In the genomic region with DNA sequence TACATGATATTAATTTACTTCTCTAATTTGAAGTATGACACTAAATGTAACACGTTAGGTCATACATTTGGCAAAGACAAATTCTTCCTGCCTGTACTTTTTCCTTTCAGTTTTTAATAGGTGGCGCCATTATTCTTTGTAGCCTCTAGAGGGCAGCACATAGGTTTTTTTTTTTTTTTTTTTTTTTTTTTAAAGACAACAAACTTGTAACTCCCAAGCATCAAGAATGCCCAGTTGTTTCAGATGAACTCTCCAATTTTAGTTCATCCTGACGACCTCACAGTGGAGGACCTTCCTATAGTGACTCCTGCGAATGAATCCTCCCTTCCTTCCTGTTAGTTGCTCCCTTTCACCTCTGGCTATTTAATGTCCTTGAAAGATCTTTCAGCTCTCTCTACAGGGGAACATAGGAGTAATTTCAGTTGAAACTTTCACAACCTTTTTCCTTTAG, we compare ENCODE assay signal across 8 cellular contexts.
DNase-seq lines count a peak whose midpoint lies in the region; ATAC-seq, FAIRE-seq and TF ChIP-seq lines count a peak whose summit lies in the region.

No MANE protein-coding gene starts in this region.

- no peak overlapping the region for H3K27ac Mint-ChIP-seq in neural progenitor cell

- H3K27me3 ChIP-seq in SU-DHL-6 (ENCODE audit: low read length) (no peaks in the 10 kb centered on the region), fibroblast of lung (ENCODE audit: control insufficient read depth, insufficient read depth, low read length) (no peaks in the 10 kb centered on the region), neural progenitor cell (no peaks in the 10 kb centered on the region)

- H3K4me1 Mint-ChIP-seq in neural progenitor cell, result peaks cover 23% of the 10 kb centered on the region

- H3K4me3 Mint-ChIP-seq in neural progenitor cell, result no peak overlapping the region

- no peaks in the 10 kb centered on the region for H3K36me3 Mint-ChIP-seq in neural progenitor cell

- H3K4me1 ChIP-seq in A549 (no peaks in the 10 kb centered on the region), fibroblast of lung (ENCODE audit: control insufficient read depth, extremely low read depth, insufficient read depth, low read length) (no peaks in the 10 kb centered on the region), neural progenitor cell (no peaks in the 10 kb centered on the region)

- H3K79me2 ChIP-seq in SU-DHL-6 (ENCODE audit: insufficient read depth, low read length) (no peaks in the 10 kb centered on the region), fibroblast of lung (ENCODE audit: control insufficient read depth, insufficient read depth, low read length) (no peaks in the 10 kb centered on the region), neural progenitor cell (ENCODE audit: low read depth) (no peaks in the 10 kb centered on the region)

- no peak for TF ChIP-seq POLR2A in A549 (IDR thresholded peaks at IDR 0.05; ENCODE audit: low read length)

- 4% methylated on average over 4 of the region's 4 CpGs for WGBS in A549 (ENCODE audit: missing lambda C conversion rate)

- H3K9me3 Mint-ChIP-seq in neural progenitor cell, result no peaks in the 10 kb centered on the region

- H3K27ac ChIP-seq in A549 (no peak overlapping the region), SU-DHL-6 (ENCODE audit: low read depth, low read length) (no peak overlapping the region), fibroblast of lung (ENCODE audit: insufficient read depth, low read length) (no peak overlapping the region), neural progenitor cell (no peak overlapping the region)

- H3K4me3 ChIP-seq in A549, result no peak overlapping the region
- H3K4me3 ChIP-seq in LNCaP clone FGC (ENCODE audit: low read depth, low read length), result no peak overlapping the region
- H3K4me3 ChIP-seq in SU-DHL-6 (ENCODE audit: insufficient read depth, low read length, poor library complexity, severe bottlenecking), result no peak overlapping the region
- no peak overlapping the region for H3K4me3 ChIP-seq in fibroblast of lung (replicated peaks in 1 of 4; ENCODE audit: control extremely low read depth in 1 of 4, insufficient read depth in 1 of 4, low read depth in 3 of 4, low read length in 4 of 4)
- H3K4me3 ChIP-seq in neural progenitor cell, result no peak overlapping the region

- H3K9me3 ChIP-seq in A549 (no peaks in the 10 kb centered on the region), SU-DHL-6 (ENCODE audit: insufficient read depth, low read length) (no peaks in the 10 kb centered on the region), fibroblast of lung (ENCODE audit: control insufficient read depth, insufficient read depth, low read depth, low read length) (no peaks in the 10 kb centered on the region), neural progenitor cell (ENCODE audit: low read depth) (no peaks in the 10 kb centered on the region)

- H3K36me3 ChIP-seq in SU-DHL-6 (ENCODE audit: low read length) (no peaks in the 10 kb centered on the region), fibroblast of lung (ENCODE audit: control insufficient read depth, insufficient read depth, low read length) (no peaks in the 10 kb centered on the region), neural progenitor cell (no peaks in the 10 kb centered on the region)

- ATAC-seq in A549, result peak in 1 of 2 experiments; percentile 38; a peak in 1 of 6 replicates
- ATAC-seq in GM18868 (IDR thresholded peaks at IDR 0.05; ENCODE audit: unreplicated experiment), result no peak

- peaks cover 2% of the 10 kb centered on the region for H3K27me3 Mint-ChIP-seq in neural progenitor cell (ENCODE audit: insufficient read depth, low read depth)

- H3K9ac ChIP-seq in SU-DHL-6 (ENCODE audit: low read length) (no peak overlapping the region), fibroblast of lung (ENCODE audit: insufficient read depth, low read length) (no peak overlapping the region), neural progenitor cell (no peak overlapping the region)

- no peaks in the 10 kb centered on the region for H3K9me2 ChIP-seq in SU-DHL-6 (replicated peaks; ENCODE audit: insufficient read depth, low read length)

- TF ChIP-seq RAD21 in A549 (conservative IDR thresholded peaks at IDR 0.05 in 1 of 2, IDR thresholded peaks at IDR 0.05 in 1 of 2), result peak; percentile 9 to 39; a peak in 2 of 5 replicates

- H4K20me1 ChIP-seq in SU-DHL-6 (ENCODE audit: low read depth, low read length) (no peaks in the 10 kb centered on the region), fibroblast of lung (ENCODE audit: control insufficient read depth, extremely low read depth, insufficient read depth, low read length) (no peaks in the 10 kb centered on the region), neural progenitor cell (ENCODE audit: low read depth) (no peaks in the 10 kb centered on the region)

- H2AFZ ChIP-seq in SU-DHL-6 (ENCODE audit: low read depth, low read length, severe bottlenecking), result no peak overlapping the region
- H2AFZ ChIP-seq in fibroblast of lung (ENCODE audit: low read length), result peak overlapping the region; percentile 87
- peak overlapping the region; percentile 94 for H2AFZ ChIP-seq in neural progenitor cell (replicated peaks)

- TF ChIP-seq CTCF in A549 (IDR thresholded peaks at IDR 0.05) (peak; percentile 80), GM12873 (IDR thresholded peaks at IDR 0.05; ENCODE audit: insufficient read depth, low read depth, low read length, missing control alignments) (peak; percentile 54), LNCaP clone FGC (IDR thresholded peaks at IDR 0.05; ENCODE audit: control insufficient read depth, extremely low read depth, insufficient read depth) (peak; percentile 40), SU-DHL-6 (IDR thresholded peaks at IDR 0.05; ENCODE audit: insufficient read depth, low read length, poor library complexity, severe bottlenecking) (peak; percentile 85), fibroblast of lung (conservative IDR thresholded peaks at IDR 0.05 in 1 of 2, IDR thresholded peaks at IDR 0.05 in 1 of 2; ENCODE audit: low read depth in 1 of 2, low read length in 2 of 2) (peak; percentile 44 to 60), neural progenitor cell (IDR thresholded peaks at IDR 0.05) (peak; percentile 67)

- H3K4me2 ChIP-seq in A549, result peak overlapping the region; percentile 60
- peak overlapping the region; percentile 34 for H3K4me2 ChIP-seq in SU-DHL-6 (ENCODE audit: low read depth, low read length, poor library complexity, severe bottlenecking)
- peak overlapping the region; percentile 23 for H3K4me2 ChIP-seq in fibroblast of lung (ENCODE audit: extremely low read depth, insufficient read depth, low read length)
- H3K4me2 ChIP-seq in neural progenitor cell, result peak overlapping the region; percentile 25

- CTCF ChIA-PET in A549 (lab: Yijun Ruan, JAX), result interaction anchor here (0.6 to 1.8 kb wide), 9 partner anchors 8 to 672 kb away, joined by 3 to 10 read pairs (median 3); no protein-coding TSS in a partner anchor

- POLR2A ChIA-PET in A549 (lab: Yijun Ruan, JAX), result no interaction called here

- TF ChIP-seq EP300 in A549 (IDR thresholded peaks at IDR 0.05), result no peak

- H3F3A ChIP-seq in SU-DHL-6 (ENCODE audit: insufficient read depth) (no peaks in the 10 kb centered on the region), neural progenitor cell (ENCODE audit: low read depth) (no peaks in the 10 kb centered on the region)

- no peak for FAIRE-seq in A549 (lab: Jason Lieb, UNC)

- DNase-seq in A549 (ENCODE audit: low read depth in 1 of 2, low spot score in 1 of 2) (peak; percentile 5 to 28), LNCaP clone FGC (ENCODE audit: low read depth) (no peak), fibroblast of lung (ENCODE audit: low read depth in 2 of 2) (peak; percentile 39 to 53), neural progenitor cell (ENCODE audit: low spot score) (peak; percentile 15)
- DNase-seq in stimulated activated CD4-positive, alpha-beta T cell treated with anti-CD3 and anti-CD28 coated beads, Interleukin-2, amount 100 ng/mL, for 24 hours, result no peak

TF ChIP-seq in A549, 52 proteins besides CTCF, POLR2A, EP300 and RAD21:
- TF ChIP-seq SMC3 (IDR thresholded peaks at IDR 0.05) (peak; percentile 37; the same call in 1 of the 3 replicates), GATA3 (IDR thresholded peaks at IDR 0.05; ENCODE audit: borderline replicate concordance) (no peak)

Comparison
In these comparisons a context has a peak if more than half of its experiments do, and no peak if none do; other contexts are left out.
1. DNase-seq: peak in A549 (2 of 2), fibroblast of lung (2 of 2) and neural progenitor cell (single experiment); none in LNCaP clone FGC (single experiment) and stimulated activated CD4-positive, alpha-beta T cell treated with anti-CD3 and anti-CD28 coated beads, Interleukin-2, amount 100 ng/mL, for 24 hours (0 of 2).
2. Peak in every context shown above with its lines, with median percentiles within 50 percentile points of each other: H3K4me2 ChIP-seq and CTCF ChIP-seq.